ENCODE assay signal across 28 cellular contexts in genomic region chr5:26877154-26877553, GRCh38.
"Had no signal": no experiment of that assay in that cellular context is flagged by ENCODE, and none has a peak within 500 bp of the region (broad histone marks: within the 10 kb centered on the region; RNA-seq: fewer than 3 reads in every experiment).

No MANE protein-coding gene starts in this region.

- H3K27me3 ChIP-seq: left lung, pancreas, stomach, testis, thyroid gland, transverse colon, upper lobe of left lung, vagina had no signal

- H3K9me3 ChIP-seq: left lung, lower lobe of right lung, pancreas, prostate gland, stomach, testis, thyroid gland, transverse colon, upper lobe of left lung, vagina had no signal

- H3K4me1 ChIP-seq: left lung, lower lobe of right lung, pancreas, prostate gland, stomach, testis, thyroid gland, transverse colon, upper lobe of left lung, vagina had no signal

- H3K4me3 ChIP-seq: left lung, lower lobe of right lung, pancreas, prostate gland, skin epidermis, stomach, testis, thyroid gland, transverse colon, upper lobe of left lung, vagina had no signal

- H3K27ac ChIP-seq: left lung, lower lobe of right lung, pancreas, prostate gland, skin epidermis, stomach, testis, thyroid gland, transverse colon, upper lobe of left lung, vagina had no signal

- ATAC-seq: left colon; left lung; lower lobe of right lung; naive thymus-derived CD8-positive, alpha-beta T cell; pancreas; right cardiac atrium; sciatic nerve; stimulated activated naive B cell treated with anti-CD40 and anti-IgM and Interleukin-4, amounts not matched to agents 10 μg/mL and 1 μg/mL and 100 μg/mL, for 72 hours; stimulated activated naive CD8-positive, alpha-beta T cell treated with anti-CD3 and anti-CD28 coated beads, Interleukin-15, Interleukin-2, amounts not matched to agents 100 U/mL and 50 U/mL, for 24 hours had no signal

- DNase-seq: immature natural killer cell; kidney; left colon; left lung; lower lobe of right lung; mammary epithelial cell; mesenchymal stem cell; naive thymus-derived CD8-positive, alpha-beta T cell; nucleus accumbens; pancreas; posterior cingulate gyrus; retina; right cardiac atrium; stimulated activated CD4-positive, alpha-beta T cell treated with anti-CD3 and anti-CD28 coated beads, Interleukin-12 subunit alpha, Interleukin-12 subunit beta, amount 100 ng/mL, for 4 hours; stimulated activated CD4-positive, alpha-beta T cell treated with anti-CD3 and anti-CD28 coated beads, Interleukin-15, amount 100 ng/mL, for 24 hours; stimulated activated CD4-positive, alpha-beta T cell treated with anti-CD3 and anti-CD28 coated beads, Interleukin-2, amount 100 ng/mL, for 24 hours; stimulated activated CD4-positive, alpha-beta T cell treated with anti-CD3 and anti-CD28 coated beads, Interleukin-4, amount 100 ng/mL, for 1 hour; stimulated activated naive B cell treated with anti-CD40 and anti-IgM and Interleukin-4, amounts not matched to agents 10 μg/mL and 1 μg/mL and 100 μg/mL, for 72 hours; stimulated activated naive CD8-positive, alpha-beta T cell treated with anti-CD3 and anti-CD28 coated beads, Interleukin-15, Interleukin-2, amounts not matched to agents 100 U/mL and 50 U/mL, for 24 hours; stomach; testis; thyroid gland; transverse colon; upper lobe of left lung had no signal

- H3K36me3 ChIP-seq: left lung, lower lobe of right lung, pancreas, prostate gland, stomach, thyroid gland, transverse colon, upper lobe of left lung, vagina had no signal
